Comparison of ENCODE assay signal across 8 cellular contexts in the genomic region with DNA sequence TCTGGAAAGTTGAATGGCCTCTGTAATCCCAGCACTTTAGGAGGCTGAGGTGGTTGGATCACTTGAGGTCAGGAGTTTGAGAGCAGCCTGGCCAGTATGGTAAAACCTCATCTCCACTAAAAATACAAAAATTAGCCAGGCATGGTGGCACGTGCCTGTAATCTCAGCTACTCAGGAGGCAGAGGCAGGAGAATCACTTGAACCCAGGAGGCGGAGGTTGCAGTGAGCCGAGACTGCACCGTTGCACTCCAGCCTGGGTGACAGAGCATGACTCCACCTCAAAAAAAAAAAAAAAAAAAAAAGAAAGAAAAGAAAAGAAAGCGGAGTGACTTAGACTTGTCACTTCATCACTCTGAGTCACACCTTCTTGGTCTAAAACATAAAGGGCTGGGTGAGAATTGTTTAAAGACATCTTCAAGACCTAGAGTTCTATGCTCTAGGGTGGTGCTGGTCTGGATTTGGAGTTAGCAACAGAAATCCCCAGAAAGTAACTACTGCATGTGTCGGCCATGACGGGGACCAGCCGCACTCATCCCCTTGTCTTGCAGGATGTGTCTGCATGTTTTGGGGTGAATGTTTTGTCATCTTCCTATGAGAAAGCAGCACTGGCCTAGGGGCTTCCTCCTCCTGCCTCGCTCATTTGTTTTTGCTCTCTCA.
A peak's percentile ranks its signal among the peaks of the same experiment; 100 is the strongest.
DNase-seq lines count a peak whose midpoint lies in the region; ATAC-seq, FAIRE-seq and TF ChIP-seq lines count a peak whose summit lies in the region.
"Not testable (repeated sequence)": the region's sequence is repeated elsewhere in the genome, so short reads cannot be mapped to it uniquely, and the experiment has no call there.

No MANE protein-coding gene starts in this region.

- DNase-seq in A172 (ENCODE audit: low spot score) (peak; percentile 42), glomerular visceral epithelial cell (ENCODE audit: extremely low spot score) (peak; percentile 71)
- DNase-seq in HCT116 (ENCODE audit: low read depth, low spot score); T-helper 17 cell; GM12878 (ENCODE audit: low read depth, low spot score): not testable (repeated sequence)
- DNase-seq in activated T-cell treated with anti-CD3 and anti-CD28 coated beads, Interleukin-2, amount 50 U/mL, for 1 hour = peak; percentile 29
- DNase-seq in stimulated activated CD8-positive, alpha-beta memory T cell treated with anti-CD3 and anti-CD28 coated beads, Interleukin-4, amount 100 ng/mL, for 48 hours = peak; percentile 47

- BruUV-seq in HCT116 (replicated peaks; lab: Mats Ljungman, UMichigan); GM12878 (replicated peaks; lab: Mats Ljungman, UMichigan): not testable (repeated sequence)

- 0 out of 4 replicates have a peak overlapping the region, but pooled peaks of 1 of the 2 experiments have one; percentile 41 for H3K4me3 ChIP-seq in HCT116 (replicated peaks in 1 of 2; ENCODE audit: low read depth in 1 of 2, low read length in 2 of 2)
- H3K4me3 ChIP-seq in GM12878 = not testable (repeated sequence)

- H3K4me3 Mint-ChIP-seq in T-helper 17 cell = peak overlapping the region; percentile 12
- H3K4me3 Mint-ChIP-seq in nephron = not testable (repeated sequence)

- H3K27me3 Mint-ChIP-seq in T-helper 17 cell (peaks cover 15% of the 10 kb centered on the region), nephron (ENCODE audit: low read depth) (peaks cover 17% of the 10 kb centered on the region)

- peak overlapping the region; percentile 6; the same call in 1 of the 2 replicates for H3K9ac ChIP-seq in HCT116 (ENCODE audit: low read length)
- H3K9ac ChIP-seq in GM12878 (ENCODE audit: control insufficient read depth, insufficient read depth, low read length) = not testable (repeated sequence)

- not testable (repeated sequence) for H3K36me3 Mint-ChIP-seq in T-helper 17 cell (ENCODE audit: low read depth); nephron (ENCODE audit: low read depth)

- not testable (repeated sequence) for H3K9me3 Mint-ChIP-seq in nephron

- FAIRE-seq in GM12878 (lab: Jason Lieb, UNC) = not testable (repeated sequence)

- not testable (repeated sequence) for H3K9me3 ChIP-seq in HCT116 (ENCODE audit: control insufficient read depth in 1 of 2, insufficient read depth in 1 of 2, low read depth in 1 of 2, low read length in 2 of 2); T-helper 17 cell (ENCODE audit: control insufficient read depth, low read length, poor library complexity, severe bottlenecking); GM12878 (replicated peaks; ENCODE audit: control insufficient read depth, insufficient read depth, low read length)

- H3K27me3 ChIP-seq in HCT116 (ENCODE audit: insufficient read depth, low read length); GM12878 (replicated peaks in 1 of 2; ENCODE audit: control insufficient read depth in 2 of 2, insufficient read depth in 2 of 2, low read length in 1 of 2): not testable (repeated sequence)

- POLR2A ChIA-PET in HCT116 (lab: Charles Lee); GM12878 (lab: Charles Lee): not testable (repeated sequence)

- H3K27ac ChIP-seq in HCT116 (ENCODE audit: low read depth, low read length) = peak overlapping the region; percentile 55
- not testable (repeated sequence) for H3K27ac ChIP-seq in GM12878 (ENCODE audit: control insufficient read depth, insufficient read depth)

- H2AFZ ChIP-seq in HCT116 (ENCODE audit: low read depth, low read length, poor library complexity, severe bottlenecking) = peak overlapping the region; percentile 70
- H2AFZ ChIP-seq in GM12878 (ENCODE audit: control insufficient read depth, low read depth, low read length) = not testable (repeated sequence)

- TF ChIP-seq POLR2A in HCT116 (IDR thresholded peaks at IDR 0.05; ENCODE audit: borderline replicate concordance, extremely low read depth, insufficient read depth, insufficient read length); GM12878 (IDR thresholded peaks at IDR 0.05; ENCODE audit: low read depth, low read length): not testable (repeated sequence)

- H3K4me1 ChIP-seq in HCT116 (ENCODE audit: control insufficient read depth in 1 of 2, insufficient read depth in 2 of 2, low read length in 2 of 2) = peaks cover 31 to 36% of the 10 kb centered on the region in 2 experiments
- not testable (repeated sequence) for H3K4me1 ChIP-seq in GM12878 (ENCODE audit: control insufficient read depth, insufficient read depth, low read length)

- ATAC-seq in HCT116 (peak; percentile 13), T-helper 17 cell (peak; percentile 58), GM12878 (peak; percentile 34)

- in situ Hi-C loops in GM12878 (cut with MboI) = not testable (repeated sequence)

- not testable (repeated sequence) for H3K9me2 ChIP-seq in HCT116 (ENCODE audit: insufficient read depth)

- 36% methylated on average over 9 of the region's 9 CpGs for WGBS in GM12878 (ENCODE audit: insufficient coverage, insufficient replicate concordance, low lambda C conversion rate, missing lambda C conversion rate)

- peak overlapping the region; percentile 71 for H3K4me2 ChIP-seq in HCT116 (ENCODE audit: low read length)
- H3K4me2 ChIP-seq in GM12878 (ENCODE audit: control insufficient read depth, insufficient read depth) = not testable (repeated sequence)

- not testable (repeated sequence) for TF ChIP-seq CTCF in HCT116 (IDR thresholded peaks at IDR 0.05 in 2 of 3, conservative IDR thresholded peaks at IDR 0.05 in 1 of 3; ENCODE audit: borderline replicate concordance in 1 of 3, insufficient read depth in 1 of 3, low read depth in 2 of 3, low read length in 2 of 3); GM12878 (IDR thresholded peaks at IDR 0.05 in 2 of 3, conservative IDR thresholded peaks at IDR 0.05 in 1 of 3; ENCODE audit: control insufficient read depth in 2 of 3, extremely low read depth in 1 of 3, insufficient read depth in 1 of 3, low read depth in 3 of 3, low read length in 3 of 3); nephron (IDR thresholded peaks at IDR 0.05; ENCODE audit: unreplicated experiment in 3 of 3)

- H3K79me2 ChIP-seq in HCT116 (ENCODE audit: insufficient read depth, low read length); GM12878 (ENCODE audit: control insufficient read depth, insufficient read depth, low read length): not testable (repeated sequence)

- H4K20me1 ChIP-seq in HCT116 (ENCODE audit: insufficient read depth); GM12878 (ENCODE audit: control insufficient read depth, insufficient read depth): not testable (repeated sequence)

- TF ChIP-seq RAD21 in HCT116 (IDR thresholded peaks at IDR 0.05; ENCODE audit: low read depth); GM12878 (IDR thresholded peaks at IDR 0.05; ENCODE audit: insufficient read depth, low read depth, low read length): not testable (repeated sequence)

- CTCF ChIA-PET in HCT116 (lab: Charles Lee) (interaction anchor here (2.2 kb wide), 1 partner anchor 21 kb away, joined by 6 read pairs; no protein-coding TSS in a partner anchor), GM12878 (lab: Yijun Ruan, JAX) (interaction anchor here (0.7 kb wide), 1 partner anchor 19 kb away, joined by 3 read pairs; no protein-coding TSS in a partner anchor)

- RAD21 ChIA-PET in HCT116 (lab: Charles Lee; ENCODE audit: low non-redundant PET in 1 of 2, low total read pairs in 2 of 2, uncharacterized antibody in 2 of 2, unreplicated experiment in 2 of 2) = interaction anchor here in 1 of 2 experiments (0.7 kb wide), 1 partner anchor 84 kb away, joined by 3 read pairs; no protein-coding TSS in a partner anchor
- RAD21 ChIA-PET in GM12878 (lab: Charles Lee; ENCODE audit: unreplicated experiment) = not testable (repeated sequence)

- intact Hi-C loops in HCT116 (cut with micrococcal nuclease); GM12878 (cut with micrococcal nuclease; ENCODE audit: unreplicated experiment): not testable (repeated sequence)

- H3K27ac Mint-ChIP-seq in T-helper 17 cell = peak overlapping the region; percentile 83
- peak overlapping the region in 2 of 3 experiments; percentile 15 to 78 for H3K27ac Mint-ChIP-seq in nephron

- SMC1A ChIA-PET in GM12878 (lab: Charles Lee; ENCODE audit: uncharacterized antibody, unreplicated experiment) = interaction anchor here (1.2 kb wide), 1 partner anchor 21 kb away, joined by 3 read pairs; no protein-coding TSS in a partner anchor

- not testable (repeated sequence) for H3K36me3 ChIP-seq in HCT116 (ENCODE audit: control insufficient read depth in 1 of 2, insufficient read depth in 2 of 2, low read length in 2 of 2); GM12878 (ENCODE audit: control insufficient read depth in 2 of 2, insufficient read depth in 2 of 2, low read length in 1 of 2)

- TF ChIP-seq EP300 in GM12878 (IDR thresholded peaks at IDR 0.05; ENCODE audit: borderline replicate concordance in 1 of 2, control insufficient read depth in 1 of 2, low read depth in 2 of 2, low read length in 2 of 2) = not testable (repeated sequence)

- H3K4me1 Mint-ChIP-seq in T-helper 17 cell = not testable (repeated sequence)
- peaks cover 25% of the 10 kb centered on the region for H3K4me1 Mint-ChIP-seq in nephron

TF ChIP-seq in HCT116, 20 proteins besides CTCF, POLR2A, EP300 and RAD21:
- TF ChIP-seq FOSL1 (IDR thresholded peaks at IDR 0.05; ENCODE audit: low read depth) = peak; percentile 31; the same call in 1 of the 2 replicates
TF ChIP-seq in HCT116: peak in this region for 1; not testable (repeated sequence) for 19.

TF ChIP-seq in GM12878, 131 proteins besides CTCF, POLR2A, EP300 and RAD21:
- peak in 1 of 2 experiments; percentile 57; a peak in 1 of 4 replicates for TF ChIP-seq BHLHE40 (IDR thresholded peaks at IDR 0.05; ENCODE audit: borderline replicate concordance in 1 of 2, low read depth in 2 of 2, low read length in 1 of 2)
